ENCODE assay signal across 28 cellular contexts in genomic region chr12:127158385-127159061, GRCh38.
"Had no signal": no experiment of that assay in that cellular context is flagged by ENCODE, and none has a peak within 500 bp of the region (broad histone marks: within the 10 kb centered on the region; RNA-seq: fewer than 3 reads in every experiment).

No MANE protein-coding gene starts in this region.

- H3K27ac Mint-ChIP-seq: immature natural killer cell; naive thymus-derived CD8-positive, alpha-beta T cell; nephron; stimulated activated memory B cell treated with anti-CD40 and anti-IgM and Interleukin-4, amounts not matched to agents 10 μg/mL and 1 μg/mL and 100 μg/mL, for 72 hours; stimulated activated naive CD8-positive, alpha-beta T cell treated with anti-CD3 and anti-CD28 coated beads, Interleukin-15, amount 100 ng/mL, for 72 hours; type B pancreatic cell had no signal

- H3K4me1 Mint-ChIP-seq: nephron; stimulated activated memory B cell treated with anti-CD40 and anti-IgM and Interleukin-4, amounts not matched to agents 10 μg/mL and 1 μg/mL and 100 μg/mL, for 72 hours had no signal

- H3K4me3 Mint-ChIP-seq: immature natural killer cell; naive thymus-derived CD8-positive, alpha-beta T cell; nephron; neural crest cell; stimulated activated memory B cell treated with anti-CD40 and anti-IgM and Interleukin-4, amounts not matched to agents 10 μg/mL and 1 μg/mL and 100 μg/mL, for 72 hours; stimulated activated naive CD8-positive, alpha-beta T cell treated with anti-CD3 and anti-CD28 coated beads, Interleukin-15, amount 100 ng/mL, for 72 hours; type B pancreatic cell had no signal

- H3K4me3 ChIP-seq: left lung, lower lobe of right lung, right atrium auricular region, right lobe of liver, smooth muscle cell, tibial nerve, uterus had no signal

- DNase-seq: hypothalamus; immature natural killer cell; kidney; left colon; left lung; lower lobe of right lung; mammary epithelial cell; mesenchymal stem cell; naive thymus-derived CD8-positive, alpha-beta T cell; occipital lobe; right lobe of liver; stimulated activated CD4-positive, alpha-beta T cell treated with anti-CD3 and anti-CD28 coated beads, Interleukin-1b, Interleukin-23, amount 100 ng/mL, for 48 hours; stimulated activated CD4-positive, alpha-beta T cell treated with anti-CD3 and anti-CD28 coated beads, Interleukin-2, amount 100 ng/mL, for 48 hours; stimulated activated CD4-positive, alpha-beta T cell treated with anti-CD3 and anti-CD28 coated beads, Interleukin-4, amount 100 ng/mL, for 4 hours; stimulated activated CD8-positive, alpha-beta memory T cell treated with anti-CD3 and anti-CD28 coated beads, Interleukin-4, amount 100 ng/mL, for 48 hours; stimulated activated naive CD4-positive, alpha-beta T cell treated with Interleukin-2 at 50 U/mL for 16 hours; stimulated activated naive CD8-positive, alpha-beta T cell treated with anti-CD3 and anti-CD28 coated beads, Interleukin-15, amount 100 ng/mL, for 72 hours; substantia nigra; uterus had no signal

- H3K27me3 ChIP-seq: left lung, neutrophil, right atrium auricular region, right lobe of liver, tibial nerve, uterus had no signal

- H3K27me3 Mint-ChIP-seq: stimulated activated memory B cell treated with anti-CD40 and anti-IgM and Interleukin-4, amounts not matched to agents 10 μg/mL and 1 μg/mL and 100 μg/mL, for 72 hours; stimulated activated naive CD8-positive, alpha-beta T cell treated with anti-CD3 and anti-CD28 coated beads, Interleukin-15, amount 100 ng/mL, for 72 hours; type B pancreatic cell had no signal

- ATAC-seq: left colon; left lung; lower lobe of right lung; naive thymus-derived CD8-positive, alpha-beta T cell; right lobe of liver; stimulated activated memory B cell treated with anti-CD40 and anti-IgM and Interleukin-4, amounts not matched to agents 10 μg/mL and 1 μg/mL and 100 μg/mL, for 72 hours; stimulated activated naive CD8-positive, alpha-beta T cell treated with anti-CD3 and anti-CD28 coated beads, Interleukin-15, amount 100 ng/mL, for 72 hours had no signal

- H3K9me3 Mint-ChIP-seq: nephron; neural crest cell; stimulated activated memory B cell treated with anti-CD40 and anti-IgM and Interleukin-4, amounts not matched to agents 10 μg/mL and 1 μg/mL and 100 μg/mL, for 72 hours; stimulated activated naive CD8-positive, alpha-beta T cell treated with anti-CD3 and anti-CD28 coated beads, Interleukin-15, amount 100 ng/mL, for 72 hours had no signal

- H3K36me3 ChIP-seq: left lung, lower lobe of right lung, neutrophil, right atrium auricular region, right lobe of liver, tibial nerve, uterus had no signal

- H3K9me3 ChIP-seq: lower lobe of right lung, neutrophil, right atrium auricular region, right lobe of liver, tibial nerve, uterus had no signal

- H3K36me3 Mint-ChIP-seq: immature natural killer cell; stimulated activated memory B cell treated with anti-CD40 and anti-IgM and Interleukin-4, amounts not matched to agents 10 μg/mL and 1 μg/mL and 100 μg/mL, for 72 hours; type B pancreatic cell had no signal

- H3K4me1 ChIP-seq: lower lobe of right lung, parathyroid adenoma, right atrium auricular region, right lobe of liver, uterus had no signal

- H3K27ac ChIP-seq: left lung, lower lobe of right lung, neutrophil, parathyroid adenoma, right atrium auricular region, right lobe of liver, tibial nerve, uterus had no signal
